ENCODE assay signal across 8 cellular contexts in the genomic region with DNA sequence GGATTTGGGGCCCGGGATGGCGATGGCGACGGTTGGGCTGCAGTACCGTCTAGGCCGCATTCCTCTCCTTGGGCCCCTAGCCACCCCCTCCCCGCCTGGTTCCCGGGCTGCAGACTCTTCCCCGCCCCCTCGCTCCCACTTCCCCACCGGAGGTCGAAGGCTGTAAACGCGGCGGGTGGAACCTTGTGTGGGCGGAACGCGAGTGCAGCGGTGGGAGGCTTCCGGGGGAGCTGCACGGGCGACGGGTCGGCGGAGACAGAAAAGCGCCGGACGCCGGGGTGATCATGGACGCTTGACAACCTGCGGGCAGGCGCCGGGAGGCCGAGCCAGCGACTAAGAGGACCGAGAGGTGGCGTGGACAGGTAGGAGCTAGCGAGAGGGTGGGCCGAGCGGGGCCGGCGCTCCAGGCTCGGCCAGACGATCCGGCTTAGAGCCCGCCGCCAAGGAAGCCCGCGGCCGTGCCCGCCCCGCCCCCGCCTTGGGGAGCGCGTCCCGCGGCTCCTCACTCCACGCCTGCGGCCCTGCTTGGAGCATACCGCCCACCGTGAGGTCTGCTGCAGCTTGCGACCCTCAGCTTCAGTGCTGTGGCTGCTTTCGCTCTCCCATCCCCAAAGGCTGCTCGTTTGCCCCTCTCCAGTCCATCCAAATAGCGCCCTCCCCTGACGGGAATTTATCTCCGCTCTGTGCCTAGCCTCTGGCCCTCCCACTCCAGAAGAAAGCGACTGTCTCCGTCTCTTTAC. TPM values are rescaled to one million over a fixed set of nuclear protein-coding genes. Genes with fewer than 3 reads are reported as not detected.
DNase-seq lines count a peak whose midpoint lies in the region; ATAC-seq and TF ChIP-seq lines count a peak whose summit lies in the region.

Gene COPS7B, plus strand, starts transcription at position 269 of the 740 bp plus-strand sequence. CDS start 2,126 bp downstream, outside the sequence.

- H3K27me3 ChIP-seq in thoracic aorta (replicated peaks; ENCODE audit: insufficient read depth): no peaks in the 10 kb centered on the region

- H3K9me3 Mint-ChIP-seq in activated naive CD4-positive, alpha-beta T cell treated with anti-CD3 and anti-CD28 coated beads, Interleukin-2, amount 50 U/mL, for 72 hours: no peaks in the 10 kb centered on the region
- H3K9me3 Mint-ChIP-seq in glutamatergic neuron (ENCODE audit: unreplicated experiment) (peaks cover 13% of the 10 kb centered on the region), osteocyte (ENCODE audit: unreplicated experiment) (no peaks in the 10 kb centered on the region)

- H3K27ac Mint-ChIP-seq in activated naive CD4-positive, alpha-beta T cell treated with anti-CD3 and anti-CD28 coated beads, Interleukin-2, amount 50 U/mL, for 72 hours: peak within 1 kb of the TSS; percentile 82 to 92
- H3K27ac Mint-ChIP-seq in glutamatergic neuron (ENCODE audit: unreplicated experiment) (peak within 1 kb of the TSS; percentile 88), osteocyte (ENCODE audit: unreplicated experiment) (peak within 1 kb of the TSS; percentile 85)

- peaks cover 6 to 8% of the 10 kb centered on the region in 2 donors for H3K36me3 Mint-ChIP-seq in activated naive CD4-positive, alpha-beta T cell treated with anti-CD3 and anti-CD28 coated beads, Interleukin-2, amount 50 U/mL, for 72 hours
- H3K36me3 Mint-ChIP-seq in glutamatergic neuron (ENCODE audit: unreplicated experiment) (no peaks in the 10 kb centered on the region), osteocyte (ENCODE audit: unreplicated experiment) (peaks cover 2% of the 10 kb centered on the region)

- peaks cover 0 to 29% of the 10 kb centered on the region in 2 experiments; a peak in 2 of 3 replicates for H3K36me3 ChIP-seq in HEK293 (ENCODE audit: control insufficient read depth in 2 of 2, insufficient read depth in 1 of 2, low read length in 2 of 2)
- H3K36me3 ChIP-seq in thoracic aorta: no peaks in the 10 kb centered on the region

- peak within 1 kb of the TSS; percentile 56 for H3K27ac ChIP-seq in HEK293 (ENCODE audit: extremely low read depth, low read depth, low read length)
- peak within 1 kb of the TSS in 1 of 2 donors; percentile 43 for H3K27ac ChIP-seq in thoracic aorta

- H3K4me1 ChIP-seq in HEK293 (ENCODE audit: control insufficient read depth, insufficient read depth, low read length) (peaks cover 8% of the 10 kb centered on the region; the same call in 1 of the 2 replicates), thoracic aorta (ENCODE audit: control insufficient read depth in 1 of 2, low read depth in 2 of 2) (peaks cover 21 to 46% of the 10 kb centered on the region in 2 donors)

- DNase-seq in GF-D8 (lab: John Stamatoyannopoulos, UW): peak; percentile 59
- DNase-seq in NB4 (ENCODE audit: low read depth): peak; percentile 98
- DNase-seq in SKM-1 (lab: John Stamatoyannopoulos, UW; ENCODE audit: unreplicated experiment): peak; percentile 69
- peak; percentile 84 to 85 for DNase-seq in activated naive CD4-positive, alpha-beta T cell treated with anti-CD3 and anti-CD28 coated beads, Interleukin-2, amount 50 U/mL, for 72 hours (ENCODE audit: low spot score in 2 of 2)
- DNase-seq in glutamatergic neuron: peak; percentile 90
- peak; percentile 92 for DNase-seq in osteocyte (ENCODE audit: extremely low spot score, unreplicated experiment)
- DNase-seq in thoracic aorta (ENCODE audit: low spot score): peak; percentile 20

- CTCF ChIA-PET in HEK293 (lab: Yijun Ruan, JAX): interaction anchor here (0.7 to 3.2 kb wide), 8 partner anchors 9 to 169 kb away, joined by 3 to 20 read pairs (median 4); no protein-coding TSS in a partner anchor

- POLR2A ChIA-PET in HEK293 (lab: Yijun Ruan, JAX): interaction anchor here (1.2 to 2.1 kb wide), 4 partner anchors 9 to 80 kb away, joined by 4 to 8 read pairs (median 6); partner anchors contain the start of gene PTMA

- no peaks in the 10 kb centered on the region for H3K9me3 ChIP-seq in HEK293 (ENCODE audit: control insufficient read depth, insufficient read depth, low read depth, low read length)
- H3K9me3 ChIP-seq in thoracic aorta: no peaks in the 10 kb centered on the region

- peaks cover 8% of the 10 kb centered on the region for H3K27me3 Mint-ChIP-seq in glutamatergic neuron (ENCODE audit: unreplicated experiment)
- H3K27me3 Mint-ChIP-seq in osteocyte (ENCODE audit: unreplicated experiment): no peaks in the 10 kb centered on the region

- peak; percentile 54 for TF ChIP-seq POLR2A in NB4 (IDR thresholded peaks at IDR 0.05; ENCODE audit: extremely low read depth, insufficient read length)

- H3K4me3 ChIP-seq in HEK293 (ENCODE audit: low read depth, low read length): peak within 1 kb of the TSS; percentile 88
- H3K4me3 ChIP-seq in NB4 (ENCODE audit: low read depth, low read length): peak within 1 kb of the TSS; percentile 88
- H3K4me3 ChIP-seq in thoracic aorta: peak within 1 kb of the TSS; percentile 89

- H3K4me1 Mint-ChIP-seq in glutamatergic neuron (ENCODE audit: low read depth, unreplicated experiment) (peaks cover 18% of the 10 kb centered on the region), osteocyte (ENCODE audit: unreplicated experiment) (peaks cover 44% of the 10 kb centered on the region)

- peak; percentile 88 for TF ChIP-seq CTCF in HEK293 (tag by site-specific recombination; IDR thresholded peaks at IDR 0.05)
- TF ChIP-seq CTCF in NB4 (IDR thresholded peaks at IDR 0.05; ENCODE audit: low read depth, low read length): peak; percentile 65
- peak; percentile 23 for TF ChIP-seq CTCF in glutamatergic neuron (IDR thresholded peaks at IDR 0.05; ENCODE audit: partially characterized antibody, unreplicated experiment)
- TF ChIP-seq CTCF in osteocyte (IDR thresholded peaks at IDR 0.05): peak; percentile 67
- TF ChIP-seq CTCF in thoracic aorta (IDR thresholded peaks at IDR 0.05): no peak

- H3K4me3 Mint-ChIP-seq in glutamatergic neuron (ENCODE audit: unreplicated experiment): peak within 1 kb of the TSS; percentile 93
- H3K4me3 Mint-ChIP-seq in osteocyte (ENCODE audit: unreplicated experiment): peak within 1 kb of the TSS; percentile 90

- peak; percentile 66 to 67 for ATAC-seq in activated naive CD4-positive, alpha-beta T cell treated with anti-CD3 and anti-CD28 coated beads, Interleukin-2, amount 50 U/mL, for 72 hours
- ATAC-seq in thoracic aorta (ENCODE audit: insufficient number of reproducible peaks, low FRiP score, low read depth): peak; percentile 34

TF ChIP-seq in HEK293, 187 proteins besides CTCF, POLR2A, EP300 and RAD21 (continues in another document):
- TF ChIP-seq ZNF473 (tag by site-specific recombination; IDR thresholded peaks at IDR 0.05) (no peak), ZNF777 (tag by site-specific recombination; IDR thresholded peaks at IDR 0.05; ENCODE audit: borderline replicate concordance) (peak; percentile 69), ZNF24 (tag by site-specific recombination; IDR thresholded peaks at IDR 0.05) (peak; percentile 91), ZSCAN30 (tag by site-specific recombination; IDR thresholded peaks at IDR 0.05) (peak; percentile 92), ZNF560 (tag by site-specific recombination; IDR thresholded peaks at IDR 0.05; ENCODE audit: borderline replicate concordance) (no peak), ZNF132 (tag by site-specific recombination; IDR thresholded peaks at IDR 0.05; ENCODE audit: borderline replicate concordance) (no peak), ZNF677 (tag by site-specific recombination; IDR thresholded peaks at IDR 0.05) (0 out of 2 replicates have a peak, but pooled peaks have one; percentile 44), ZNF175 (tag by site-specific recombination; IDR thresholded peaks at IDR 0.05) (no peak), KLF16 (tag by site-specific recombination; IDR thresholded peaks at IDR 0.05) (peak; percentile 96)
- TF ChIP-seq, protein P1, sequence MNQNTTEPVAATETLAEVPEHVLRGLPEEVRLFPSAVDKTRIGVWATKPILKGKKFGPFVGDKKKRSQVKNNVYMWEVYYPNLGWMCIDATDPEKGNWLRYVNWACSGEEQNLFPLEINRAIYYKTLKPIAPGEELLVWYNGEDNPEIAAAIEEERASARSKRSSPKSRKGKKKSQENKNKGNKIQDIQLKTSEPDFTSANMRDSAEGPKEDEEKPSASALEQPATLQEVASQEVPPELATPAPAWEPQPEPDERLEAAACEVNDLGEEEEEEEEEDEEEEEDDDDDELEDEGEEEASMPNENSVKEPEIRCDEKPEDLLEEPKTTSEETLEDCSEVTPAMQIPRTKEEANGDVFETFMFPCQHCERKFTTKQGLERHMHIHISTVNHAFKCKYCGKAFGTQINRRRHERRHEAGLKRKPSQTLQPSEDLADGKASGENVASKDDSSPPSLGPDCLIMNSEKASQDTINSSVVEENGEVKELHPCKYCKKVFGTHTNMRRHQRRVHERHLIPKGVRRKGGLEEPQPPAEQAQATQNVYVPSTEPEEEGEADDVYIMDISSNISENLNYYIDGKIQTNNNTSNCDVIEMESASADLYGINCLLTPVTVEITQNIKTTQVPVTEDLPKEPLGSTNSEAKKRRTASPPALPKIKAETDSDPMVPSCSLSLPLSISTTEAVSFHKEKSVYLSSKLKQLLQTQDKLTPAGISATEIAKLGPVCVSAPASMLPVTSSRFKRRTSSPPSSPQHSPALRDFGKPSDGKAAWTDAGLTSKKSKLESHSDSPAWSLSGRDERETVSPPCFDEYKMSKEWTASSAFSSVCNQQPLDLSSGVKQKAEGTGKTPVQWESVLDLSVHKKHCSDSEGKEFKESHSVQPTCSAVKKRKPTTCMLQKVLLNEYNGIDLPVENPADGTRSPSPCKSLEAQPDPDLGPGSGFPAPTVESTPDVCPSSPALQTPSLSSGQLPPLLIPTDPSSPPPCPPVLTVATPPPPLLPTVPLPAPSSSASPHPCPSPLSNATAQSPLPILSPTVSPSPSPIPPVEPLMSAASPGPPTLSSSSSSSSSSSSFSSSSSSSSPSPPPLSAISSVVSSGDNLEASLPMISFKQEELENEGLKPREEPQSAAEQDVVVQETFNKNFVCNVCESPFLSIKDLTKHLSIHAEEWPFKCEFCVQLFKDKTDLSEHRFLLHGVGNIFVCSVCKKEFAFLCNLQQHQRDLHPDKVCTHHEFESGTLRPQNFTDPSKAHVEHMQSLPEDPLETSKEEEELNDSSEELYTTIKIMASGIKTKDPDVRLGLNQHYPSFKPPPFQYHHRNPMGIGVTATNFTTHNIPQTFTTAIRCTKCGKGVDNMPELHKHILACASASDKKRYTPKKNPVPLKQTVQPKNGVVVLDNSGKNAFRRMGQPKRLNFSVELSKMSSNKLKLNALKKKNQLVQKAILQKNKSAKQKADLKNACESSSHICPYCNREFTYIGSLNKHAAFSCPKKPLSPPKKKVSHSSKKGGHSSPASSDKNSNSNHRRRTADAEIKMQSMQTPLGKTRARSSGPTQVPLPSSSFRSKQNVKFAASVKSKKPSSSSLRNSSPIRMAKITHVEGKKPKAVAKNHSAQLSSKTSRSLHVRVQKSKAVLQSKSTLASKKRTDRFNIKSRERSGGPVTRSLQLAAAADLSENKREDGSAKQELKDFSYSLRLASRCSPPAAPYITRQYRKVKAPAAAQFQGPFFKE (tag by site-specific recombination; IDR thresholded peaks at IDR 0.05; ENCODE audit: borderline replicate concordance): no peak

RNA-seq across cellular contexts. Expression of gene COPS7B, which starts in this region (rescaled TPM):
- 10 to 100 TPM; 49.8 to 58.3 TPM for total RNA-seq in activated naive CD4-positive, alpha-beta T cell treated with anti-CD3 and anti-CD28 coated beads, Interleukin-2, amount 50 U/mL, for 72 hours
- total RNA-seq in glutamatergic neuron (ENCODE audit: unreplicated experiment) (53.2 TPM), osteocyte (34.3 and 35.7 TPM in 2 replicates), thoracic aorta (10 to 100 TPM; 25.5 to 25.7 TPM)

Comparison
In these comparisons a context has a peak if more than half of its experiments do, and no peak if none do; other contexts are left out.
1. DNase-seq: peak in every context shown above with its lines; median percentile 98 in NB4; 92 in osteocyte; 90 in glutamatergic neuron; 84 in activated naive CD4-positive, alpha-beta T cell treated with anti-CD3 and anti-CD28 coated beads, Interleukin-2, amount 50 U/mL, for 72 hours; 69 in SKM-1; 59 in GF-D8; 20 in thoracic aorta.